ENCODE assay signal across 8 cellular contexts in genomic region chr2:219160186-219161017, GRCh38. TPM values are rescaled to one million over a fixed set of nuclear protein-coding genes. Genes with fewer than 3 reads are reported as not detected.
DNase-seq lines count a peak whose midpoint lies in the region; ATAC-seq and TF ChIP-seq lines count a peak whose summit lies in the region.

NHEJ1 (minus strand) TSS chr2:219160815; CDS start chr2:219158362, 2,453 bp downstream.

- H3K27ac Mint-ChIP-seq in WTC11: peak within 1 kb of the TSS; percentile 87

- POLR2A ChIA-PET in WTC11 (lab: Charles Lee): no interaction called here

- H3K9me3 Mint-ChIP-seq in WTC11: no peaks in the 10 kb centered on the region

- H3K4me1 Mint-ChIP-seq in WTC11: peaks cover 17% of the 10 kb centered on the region

- DNase-seq in AG08395 (ENCODE audit: low spot score): peak; percentile 97
- peak; percentile 95 for DNase-seq in NCI-H2227 treated with DMSO at 0.1 percent for 48 hours (lab: John Stamatoyannopoulos, UW)
- DNase-seq in WTC11 (ENCODE audit: low spot score): peak; percentile 99
- peak in 60 of 61 donors; percentile 76 to 99 (median 92) for DNase-seq in caudate nucleus (lab: John Stamatoyannopoulos, UW)
- peak; percentile 98 for DNase-seq in islet precursor cell
- peak; percentile 92 to 95 (median 93) for DNase-seq in stimulated activated CD4-positive, alpha-beta T cell treated with anti-CD3 and anti-CD28 coated beads, Interleukin-12 subunit alpha, Interleukin-12 subunit beta, amount 100 ng/mL, for 48 hours (ENCODE audit: low read depth in 2 of 3, low spot score in 1 of 3)

- H3K27ac ChIP-seq in caudate nucleus (ENCODE audit: low read depth, low read length): peak within 1 kb of the TSS; percentile 97

- ATAC-seq in GM18870 (IDR thresholded peaks at IDR 0.05; ENCODE audit: unreplicated experiment) (peak; percentile 80), HG03135 (IDR thresholded peaks at IDR 0.05; ENCODE audit: unreplicated experiment) (peak; percentile 81), WTC11 (peak; percentile 96)

- H3K36me3 Mint-ChIP-seq in WTC11: peaks cover 8% of the 10 kb centered on the region

- TF ChIP-seq CTCF in WTC11 (IDR thresholded peaks at IDR 0.05): peak; percentile 98

- peaks cover 19% of the 10 kb centered on the region for H3K27me3 Mint-ChIP-seq in WTC11 (ENCODE audit: low read depth)

- peak within 1 kb of the TSS; percentile 79 for H3K4me3 Mint-ChIP-seq in WTC11

- CTCF ChIA-PET in WTC11 (lab: Charles Lee): interaction anchor here (1.0 to 7.6 kb wide), 10 partner anchors 11 to 369 kb away, joined by 3 to 97 read pairs (median 5); partner anchors contain the start of genes CNPPD1 and IHH

TF ChIP-seq in WTC11, 78 proteins besides CTCF, POLR2A, EP300 and RAD21:
- peak; percentile 84; the same call in 1 of the 2 replicates for TF ChIP-seq FOXP1 (CRISPR knock-in tag; IDR thresholded peaks at IDR 0.05; ENCODE audit: borderline replicate concordance)
- TF ChIP-seq EMX1 (CRISPR knock-in tag; IDR thresholded peaks at IDR 0.05): no peak
- TF ChIP-seq SP1 (CRISPR knock-in tag; conservative IDR thresholded peaks at IDR 0.05): peak; percentile 89
- TF ChIP-seq GABPB1 (CRISPR knock-in tag; IDR thresholded peaks at IDR 0.05): peak; percentile 76
- TF ChIP-seq ZNF121 (CRISPR knock-in tag; IDR thresholded peaks at IDR 0.05): 0 out of 2 replicates have a peak, but pooled peaks have one; percentile 2
- no peak for TF ChIP-seq ELF4 (CRISPR knock-in tag; IDR thresholded peaks at IDR 0.05; ENCODE audit: low read depth)
- 0 out of 2 replicates have a peak, but pooled peaks have one; percentile 32 for TF ChIP-seq ESRRA (CRISPR knock-in tag; IDR thresholded peaks at IDR 0.05; ENCODE audit: borderline replicate concordance)
- 0 out of 2 replicates have a peak, but pooled peaks have one; percentile 53 for TF ChIP-seq FOXP4 (CRISPR knock-in tag; IDR thresholded peaks at IDR 0.05)
- no peak; the same call in 1 of the 2 replicates for TF ChIP-seq PREB (CRISPR knock-in tag; IDR thresholded peaks at IDR 0.05; ENCODE audit: borderline replicate concordance)
- TF ChIP-seq MXD4 (CRISPR knock-in tag; IDR thresholded peaks at IDR 0.05; ENCODE audit: borderline replicate concordance): no peak
- peak; percentile 77; the same call in 1 of the 2 replicates for TF ChIP-seq MYBL2 (CRISPR knock-in tag; IDR thresholded peaks at IDR 0.05)
- TF ChIP-seq ZSCAN18 (CRISPR knock-in tag; IDR thresholded peaks at IDR 0.05): no peak
- TF ChIP-seq ETV6 (CRISPR knock-in tag; IDR thresholded peaks at IDR 0.05): peak; percentile 81
- no peak for TF ChIP-seq IRF2 (CRISPR knock-in tag; IDR thresholded peaks at IDR 0.05; ENCODE audit: borderline replicate concordance, low read depth)
- TF ChIP-seq ZBTB43 (CRISPR knock-in tag; IDR thresholded peaks at IDR 0.05): 0 out of 2 replicates have a peak, but pooled peaks have one; percentile 39
- 0 out of 2 replicates have a peak, but pooled peaks have one; percentile 27 for TF ChIP-seq HMGXB4 (CRISPR knock-in tag; IDR thresholded peaks at IDR 0.05)
- TF ChIP-seq TCF7 (CRISPR knock-in tag; IDR thresholded peaks at IDR 0.05; ENCODE audit: low read depth): 0 out of 2 replicates have a peak, but pooled peaks have one; percentile 27
- TF ChIP-seq ATF1 (CRISPR knock-in tag; IDR thresholded peaks at IDR 0.05): 0 out of 2 replicates have a peak, but pooled peaks have one; percentile 49
- peak; percentile 77; the same call in 1 of the 2 replicates for TF ChIP-seq E2F5 (CRISPR knock-in tag; IDR thresholded peaks at IDR 0.05)

RNA-seq across cellular contexts. Expression of gene NHEJ1, which starts in this region (rescaled TPM):
- total RNA-seq in WTC11 (2021): 18.4 to 22.3 TPM (median 21.3 TPM) in 3 replicates

Comparison
In these comparisons a context has a peak if more than half of its experiments do, and no peak if none do; other contexts are left out.
1. Peak in every context shown above with its lines: DNase-seq, ATAC-seq and H3K27ac ChIP-seq.